Comparison of ENCODE assay signal across 8 cellular contexts in the genomic region with DNA sequence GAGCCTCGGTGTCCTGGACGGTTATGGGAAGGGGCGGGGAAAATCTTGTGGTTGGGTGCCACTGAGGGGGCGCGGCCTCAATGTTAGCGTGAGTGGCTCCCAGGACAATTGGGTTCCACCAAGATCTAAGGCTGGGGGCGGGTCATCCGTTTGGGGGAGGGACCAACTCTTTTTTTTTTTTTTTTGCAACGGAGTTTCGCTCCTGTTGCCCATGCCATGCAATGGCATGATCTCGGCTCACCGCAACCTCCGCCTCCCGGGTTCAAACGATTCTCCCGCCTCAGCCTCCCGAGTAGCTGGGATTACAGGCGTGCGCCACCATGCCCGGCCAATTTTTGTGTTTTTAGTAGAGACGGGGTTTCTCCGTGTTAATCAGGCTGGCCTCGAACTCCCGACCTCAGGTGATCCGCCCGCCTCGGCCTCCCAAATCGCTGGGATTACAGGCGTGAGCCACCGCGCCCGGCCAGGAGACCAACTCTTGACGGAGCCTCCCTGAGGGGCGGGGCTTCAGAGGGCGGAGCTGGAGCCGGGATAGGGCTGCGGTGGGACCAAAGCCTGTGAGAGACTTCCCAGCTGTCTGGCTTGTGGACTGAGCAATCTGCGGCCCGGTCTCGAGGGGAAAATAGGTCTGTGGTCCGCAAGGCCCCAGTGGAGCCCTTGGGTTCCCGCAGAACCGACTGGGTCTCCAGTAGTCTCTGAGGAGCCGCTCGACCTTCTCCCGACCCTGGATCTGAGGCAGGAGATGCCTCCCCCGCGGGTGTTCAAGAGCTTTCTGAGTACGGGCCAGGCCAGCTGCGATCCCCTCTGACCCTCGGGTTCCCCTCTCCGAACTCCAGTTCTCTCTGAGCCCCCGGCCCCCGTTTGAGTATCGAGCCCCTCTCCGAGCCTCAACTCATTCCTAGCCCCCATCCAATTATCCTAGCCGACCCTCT. TPM values are rescaled to one million over a fixed set of nuclear protein-coding genes. Genes with fewer than 3 reads are reported as not detected.
DNase-seq lines count a peak whose midpoint lies in the region; ATAC-seq and TF ChIP-seq lines count a peak whose summit lies in the region.

No MANE protein-coding gene starts in this region.

- CTCF ChIA-PET in AG04450 (lab: Charles Lee), result interaction anchor here (1.1 kb wide), 1 partner anchor 13 kb away, joined by 3 read pairs; no protein-coding TSS in a partner anchor

- H3K9me3 Mint-ChIP-seq in immature natural killer cell, result no peaks in the 10 kb centered on the region

- peak overlapping the region in 2 of 3 donors; percentile 50 to 68 for H3K9ac ChIP-seq in skeletal muscle tissue (ENCODE audit: low read depth in 1 of 3, low read length in 3 of 3)

- H3K4me3 Mint-ChIP-seq in T-helper 17 cell (peak overlapping the region; percentile 89), immature natural killer cell (peak overlapping the region; percentile 87 to 94 (median 90))

- H3K27me3 Mint-ChIP-seq in T-helper 17 cell (no peaks in the 10 kb centered on the region), immature natural killer cell (ENCODE audit: low read depth in 3 of 3) (peaks cover 25 to 39% (median 33%) of the 10 kb centered on the region in 3 donors)

- no peaks in the 10 kb centered on the region for H3K36me3 Mint-ChIP-seq in T-helper 17 cell (ENCODE audit: low read depth)
- H3K36me3 Mint-ChIP-seq in immature natural killer cell, result no peaks in the 10 kb centered on the region

- H3K9me3 ChIP-seq in AG04450 (ENCODE audit: control insufficient read depth, insufficient read depth, low read length), result no peaks in the 10 kb centered on the region; the same call in 1 of the 2 replicates
- no peaks in the 10 kb centered on the region for H3K9me3 ChIP-seq in T-helper 17 cell (ENCODE audit: control insufficient read depth, low read length, poor library complexity, severe bottlenecking)
- no peaks in the 10 kb centered on the region for H3K9me3 ChIP-seq in skeletal muscle tissue (ENCODE audit: control insufficient read depth in 3 of 3, low read length in 3 of 3)

- peak overlapping the region; percentile 97 for H3K27ac Mint-ChIP-seq in T-helper 17 cell
- peak overlapping the region; percentile 76 to 100 (median 100) for H3K27ac Mint-ChIP-seq in immature natural killer cell

- POLR2A ChIA-PET in AG04450 (lab: Yijun Ruan, JAX), result interaction anchor here (0.6 to 3.6 kb wide), 13 partner anchors 9 to 327 kb away, joined by 3 to 11 read pairs (median 3); a partner anchor contains a TSS

- peak; percentile 98 for DNase-seq in AG04450 (ENCODE audit: low read depth, low spot score)
- peak; percentile 100 for DNase-seq in NAMALWA (ENCODE audit: low spot score)
- peak; percentile 31 to 58 (median 54) for DNase-seq in T-helper 17 cell
- DNase-seq in caudate nucleus (lab: John Stamatoyannopoulos, UW), result peak in 30 of 61 donors; percentile 11 to 76 (median 34)
- DNase-seq in immature natural killer cell, result peak; percentile 57 to 99 (median 71)

- H3K4me3 ChIP-seq in AG04450 (ENCODE audit: low read depth, low read length) (peak overlapping the region; percentile 64), skeletal muscle tissue (ENCODE audit: low read length in 3 of 3) (peak overlapping the region; percentile 63 to 72 (median 66))

- ATAC-seq in GM18508 (IDR thresholded peaks at IDR 0.05; ENCODE audit: insufficient read depth, unreplicated experiment) (peak; percentile 43), T-helper 17 cell (no peak), GM18909 (IDR thresholded peaks at IDR 0.05; ENCODE audit: poor library complexity, unreplicated experiment) (no peak)

- H3K4me1 ChIP-seq in skeletal muscle tissue (ENCODE audit: control insufficient read depth in 3 of 3, insufficient read depth in 3 of 3, low read length in 3 of 3), result peaks cover 28 to 40% (median 33%) of the 10 kb centered on the region in 3 donors

- H3K27ac ChIP-seq in AG04450 (ENCODE audit: low read depth, low read length), result peak overlapping the region; percentile 57
- H3K27ac ChIP-seq in caudate nucleus (ENCODE audit: low read depth, low read length), result peak overlapping the region; percentile 36
- H3K27ac ChIP-seq in skeletal muscle tissue (ENCODE audit: low read depth, low read length), result peak overlapping the region; percentile 57

- H3K27me3 ChIP-seq in AG04450 (ENCODE audit: control insufficient read depth, insufficient read depth, low read length), result no peaks in the 10 kb centered on the region
- H3K27me3 ChIP-seq in skeletal muscle tissue (ENCODE audit: control insufficient read depth in 3 of 3, insufficient read depth in 3 of 3, low read length in 3 of 3), result peaks cover 0 to 30% (median 13%) of the 10 kb centered on the region in 3 donors

- H3K4me1 Mint-ChIP-seq in T-helper 17 cell (peaks cover 23% of the 10 kb centered on the region), immature natural killer cell (peaks cover 42 to 49% of the 10 kb centered on the region in 2 donors)

- TF ChIP-seq CTCF in AG04450 (IDR thresholded peaks at IDR 0.05; ENCODE audit: low read depth, low read length), result no peak

- peaks cover 4 to 7% (median 5%) of the 10 kb centered on the region in 3 donors for H3K36me3 ChIP-seq in skeletal muscle tissue (ENCODE audit: control insufficient read depth in 3 of 3, insufficient read depth in 3 of 3, low read length in 3 of 3)

RNA-seq across cellular contexts. Expression of a gene that starts 1.1 kb away (rescaled TPM):
- polyA plus RNA-seq in AG04450 (2011; rRNA removed) (1.8 and 3.6 TPM in 2 replicates), immature natural killer cell (under 1 TPM in 2 of 3 donors, not detected in 1; 0.56 to 0.89 TPM)
- 2.3 TPM in 2 replicates for polyA minus RNA-seq in AG04450 (2011; rRNA and poly(A)+ RNA removed)
- total RNA-seq in T-helper 17 cell (10 to 100 TPM; 13.7 to 15.7 TPM), skeletal muscle tissue (1.0 TPM)

RNA-seq across cellular contexts. Expression of a gene that starts 48.0 kb away (rescaled TPM):
- 93.5 and 95.1 TPM in 2 replicates for polyA plus RNA-seq in AG04450 (2011; rRNA removed)
- polyA minus RNA-seq in AG04450 (2011; rRNA and poly(A)+ RNA removed), result 91.7 and 92.6 TPM in 2 replicates
- 100 to 1,000 TPM; 215 to 250 TPM for total RNA-seq in T-helper 17 cell
- 100 to 1,000 TPM; 445 to 490 (median 454) TPM for polyA plus RNA-seq in immature natural killer cell
- 116 TPM for total RNA-seq in skeletal muscle tissue

RNA-seq across cellular contexts. Expression of a gene that starts 48.0 kb away (rescaled TPM):
- polyA plus RNA-seq in AG04450 (2011; rRNA removed) (73.0 and 91.1 TPM in 2 replicates), immature natural killer cell (10 to 100 TPM; 14.7 to 32.9 (median 18.7) TPM)
- polyA minus RNA-seq in AG04450 (2011; rRNA and poly(A)+ RNA removed), result 183 and 208 TPM in 2 replicates
- total RNA-seq in T-helper 17 cell (10 to 100 TPM; 86.0 to 87.8 TPM), skeletal muscle tissue (38.6 TPM)
